12 cellular contexts compared by ENCODE assay signal in genomic region chr2:98702127-98702802, GRCh38. TPM values are rescaled to one million over a fixed set of nuclear protein-coding genes. Genes with fewer than 3 reads are reported as not detected.
DNase-seq lines count a peak whose midpoint lies in the region; ATAC-seq, FAIRE-seq and TF ChIP-seq lines count a peak whose summit lies in the region.
"Had no signal": no experiment of that assay in that cellular context is flagged by ENCODE, and none has a peak within 500 bp of the region (broad histone marks: within the 10 kb centered on the region; RNA-seq: fewer than 3 reads in every experiment).

No MANE protein-coding gene starts in this region.

- peak; percentile 34 for DNase-seq in DMS 273 (lab: John Stamatoyannopoulos, UW; ENCODE audit: unreplicated experiment)
- DNase-seq in DMS 273 treated with DMSO at 0.1 percent for 48 hours (lab: John Stamatoyannopoulos, UW), result no peak
- DNase-seq in activated naive CD8-positive, alpha-beta T cell treated with anti-CD3 and anti-CD28 coated beads, Interleukin-2, amount 10 ng/mL, durations not matched to agents 7 days and 5 days, result no peak
- DNase-seq in HepG2 (ENCODE audit: low spot score), result peak; percentile 91
- no peak for DNase-seq in NCI-H1105 (lab: John Stamatoyannopoulos, UW)

- H3K4me2 ChIP-seq in HepG2 (ENCODE audit: low read depth, low read length), result peak overlapping the region; percentile 86

- in situ Hi-C loops in HepG2 (cut with HindIII; ENCODE audit: extremely low pct_ligation_motif_present, low pct_unique_long_range_greater_than_20kb), result no loop called here

- BruUV-seq in HepG2 (replicated peaks; lab: Mats Ljungman, UMichigan), result no TSS peak

- peak; percentile 41 for TF ChIP-seq CTCF in HepG2 (CRISPR knock-in tag; IDR thresholded peaks at IDR 0.05)

- peaks cover 39% of the 10 kb centered on the region for H3K4me1 Mint-ChIP-seq in activated naive CD8-positive, alpha-beta T cell treated with anti-CD3 and anti-CD28 coated beads, Interleukin-2, amount 10 ng/mL, durations not matched to agents 7 days and 5 days
- peaks cover 74% of the 10 kb centered on the region for H3K4me1 Mint-ChIP-seq in stimulated activated naive CD8-positive, alpha-beta T cell treated with anti-CD3 and anti-CD28 coated beads, Interleukin-15, Interleukin-2, amounts not matched to agents 100 ng/mL and 50 ng/mL, for 24 hours (ENCODE audit: low read depth)

- H3K4me3 Mint-ChIP-seq in activated naive CD8-positive, alpha-beta T cell treated with anti-CD3 and anti-CD28 coated beads, Interleukin-2, amount 10 ng/mL, durations not matched to agents 7 days and 5 days, result peak overlapping the region; percentile 48
- H3K4me3 Mint-ChIP-seq in stimulated activated naive CD8-positive, alpha-beta T cell treated with anti-CD3 and anti-CD28 coated beads, Interleukin-15, Interleukin-2, amounts not matched to agents 100 ng/mL and 50 ng/mL, for 24 hours, result peak overlapping the region; percentile 64
- H3K4me3 Mint-ChIP-seq: neural crest cell had no signal

- H3K9me3 ChIP-seq in HepG2 (ENCODE audit: low read length), result no peaks in the 10 kb centered on the region

- CTCF ChIA-PET in HepG2 (lab: Yijun Ruan, JAX; ENCODE audit: low intra/inter-chr PET ratio, low total read pairs), result no interaction called here

- no peaks in the 10 kb centered on the region for H3K27me3 Mint-ChIP-seq in activated naive CD8-positive, alpha-beta T cell treated with anti-CD3 and anti-CD28 coated beads, Interleukin-2, amount 10 ng/mL, durations not matched to agents 7 days and 5 days
- H3K27me3 Mint-ChIP-seq in stimulated activated naive CD8-positive, alpha-beta T cell treated with anti-CD3 and anti-CD28 coated beads, Interleukin-15, Interleukin-2, amounts not matched to agents 100 ng/mL and 50 ng/mL, for 24 hours, result no peaks in the 10 kb centered on the region

- ATAC-seq in activated naive CD8-positive, alpha-beta T cell treated with anti-CD3 and anti-CD28 coated beads, Interleukin-2, amount 10 ng/mL, durations not matched to agents 7 days and 5 days (ENCODE audit: low read depth), result peak; percentile 21
- ATAC-seq in HepG2, result peak; percentile 99
- ATAC-seq in GM21447 (IDR thresholded peaks at IDR 0.05; ENCODE audit: unreplicated experiment), result no peak
- ATAC-seq in GM21576 (IDR thresholded peaks at IDR 0.05; ENCODE audit: unreplicated experiment), result no peak
- ATAC-seq: activated CD4-positive, CD25-positive, alpha-beta regulatory T cell treated with anti-CD3 and anti-CD28 coated beads, Interleukin-2, amount 50 U/mL, for 24 hours had no signal

- TF ChIP-seq POLR2A in HepG2 (IDR thresholded peaks at IDR 0.05; ENCODE audit: insufficient read depth in 1 of 2, low read depth in 2 of 2, low read length in 2 of 2), result peak; percentile 74 to 82

- no peaks in the 10 kb centered on the region for H3K9me3 Mint-ChIP-seq in activated naive CD8-positive, alpha-beta T cell treated with anti-CD3 and anti-CD28 coated beads, Interleukin-2, amount 10 ng/mL, durations not matched to agents 7 days and 5 days
- H3K9me3 Mint-ChIP-seq in stimulated activated naive CD8-positive, alpha-beta T cell treated with anti-CD3 and anti-CD28 coated beads, Interleukin-15, Interleukin-2, amounts not matched to agents 100 ng/mL and 50 ng/mL, for 24 hours, result no peaks in the 10 kb centered on the region
- H3K9me3 Mint-ChIP-seq: neural crest cell had no signal

- H3K27me3 ChIP-seq in HepG2 (ENCODE audit: control insufficient read depth in 1 of 2, insufficient read depth in 2 of 2, low read length in 2 of 2), result no peaks in the 10 kb centered on the region

- peak overlapping the region; percentile 52 for H3K9ac ChIP-seq in HepG2 (ENCODE audit: insufficient read depth, low read depth, low read length)

- H3K4me1 ChIP-seq in HepG2 (ENCODE audit: insufficient read depth, low read length), result peaks cover 63% of the 10 kb centered on the region

- intact Hi-C loops in HepG2 (cut with micrococcal nuclease; ENCODE audit: unreplicated experiment), result loop anchor here (1.0 to 10.0 kb wide), 3 partner anchors 27 to 94 kb away; no protein-coding TSS in a partner anchor

- H2AFZ ChIP-seq in HepG2 (ENCODE audit: low read length), result no peak overlapping the region

- peak overlapping the region; percentile 21 to 55 (median 29) for H3K4me3 ChIP-seq in HepG2 (replicated peaks in 1 of 3; ENCODE audit: insufficient read depth in 1 of 3, low read depth in 2 of 3, low read length in 3 of 3)

- H3K36me3 ChIP-seq in HepG2 (replicated peaks in 1 of 2; ENCODE audit: control insufficient read depth in 1 of 2, insufficient read depth in 2 of 2, low read length in 2 of 2), result peaks cover 2 to 5% of the 10 kb centered on the region in 2 experiments; a peak in 2 of 5 replicates

- peaks cover 38% of the 10 kb centered on the region for H3K36me3 Mint-ChIP-seq in activated naive CD8-positive, alpha-beta T cell treated with anti-CD3 and anti-CD28 coated beads, Interleukin-2, amount 10 ng/mL, durations not matched to agents 7 days and 5 days
- H3K36me3 Mint-ChIP-seq in stimulated activated naive CD8-positive, alpha-beta T cell treated with anti-CD3 and anti-CD28 coated beads, Interleukin-15, Interleukin-2, amounts not matched to agents 100 ng/mL and 50 ng/mL, for 24 hours (ENCODE audit: low read depth), result peaks cover 7% of the 10 kb centered on the region

- POLR2A ChIA-PET in activated naive CD8-positive, alpha-beta T cell treated with anti-CD3 and anti-CD28 coated beads, Interleukin-2, amount 10 ng/mL, durations not matched to agents 7 days and 5 days (lab: Charles Lee), result interaction anchor here (0.8 kb wide), 1 partner anchor 69 kb away, joined by 3 read pairs; no protein-coding TSS in a partner anchor
- POLR2A ChIA-PET in HepG2 (lab: Yijun Ruan, JAX), result interaction anchor here (0.5 to 2.0 kb wide), 15 partner anchors 10 to 439 kb away, joined by 3 to 31 read pairs (median 4); partner anchors contain the start of gene MGAT4A

- peaks cover 82% of the 10 kb centered on the region for H3K79me2 ChIP-seq in HepG2 (ENCODE audit: insufficient read depth, low read length)

- peak; percentile 89 for FAIRE-seq in HepG2 (lab: Jason Lieb, UNC)
- FAIRE-seq: A204.1 had no signal

- peak; percentile 28; the same call in 1 of the 2 replicates for TF ChIP-seq RAD21 in HepG2 (CRISPR knock-in tag; IDR thresholded peaks at IDR 0.05)

- whole genome bisulfite sequencing in HepG2 (ENCODE audit: low lambda C conversion rate), result 5% methylated on average over 8 of the region's 8 CpGs

- H4K20me1 ChIP-seq in HepG2 (ENCODE audit: insufficient read depth, low read length), result peaks cover 6% of the 10 kb centered on the region; the same call in 1 of the 2 replicates

- H3K27ac ChIP-seq in HepG2 (ENCODE audit: extremely low read length, insufficient read depth, low read length), result peak overlapping the region; percentile 88
- H3K27ac ChIP-seq: epithelial cell of prostate had no signal

- peak in 1 of 2 experiments; percentile 73; a peak in 2 of 4 replicates for TF ChIP-seq EP300 in HepG2 (IDR thresholded peaks at IDR 0.05; ENCODE audit: low read depth in 2 of 2, low read length in 2 of 2)
- peak; percentile 65; the same call in 1 of the 2 replicates for TF ChIP-seq EP300 in HepG2 (CRISPR knock-in tag; IDR thresholded peaks at IDR 0.05; ENCODE audit: borderline replicate concordance)

- H3K27ac Mint-ChIP-seq in activated naive CD8-positive, alpha-beta T cell treated with anti-CD3 and anti-CD28 coated beads, Interleukin-2, amount 10 ng/mL, durations not matched to agents 7 days and 5 days, result peak overlapping the region; percentile 65
- peak overlapping the region; percentile 93 for H3K27ac Mint-ChIP-seq in stimulated activated naive CD8-positive, alpha-beta T cell treated with anti-CD3 and anti-CD28 coated beads, Interleukin-15, Interleukin-2, amounts not matched to agents 100 ng/mL and 50 ng/mL, for 24 hours

TF ChIP-seq in HepG2, 621 proteins besides CTCF, POLR2A, EP300 and RAD21 (continues in another document):
- peak; percentile 81 for TF ChIP-seq NCOA2 (CRISPR knock-in tag; IDR thresholded peaks at IDR 0.05)
- 0 out of 2 replicates have a peak, but pooled peaks have one; percentile 44 for TF ChIP-seq ZSCAN22 (CRISPR knock-in tag; IDR thresholded peaks at IDR 0.05)
- TF ChIP-seq GFI1 (CRISPR knock-in tag; IDR thresholded peaks at IDR 0.05; ENCODE audit: borderline replicate concordance), result peak; percentile 69; the same call in 1 of the 2 replicates
- TF ChIP-seq ZNF672 (CRISPR knock-in tag; IDR thresholded peaks at IDR 0.05), result no peak
- TF ChIP-seq POLR2AphosphoS5 (IDR thresholded peaks at IDR 0.05; ENCODE audit: low read depth, low read length), result peak; percentile 66
- peak; percentile 19; the same call in 1 of the 2 replicates for TF ChIP-seq KDM5B (CRISPR knock-in tag; IDR thresholded peaks at IDR 0.05; ENCODE audit: borderline replicate concordance)
- peak; percentile 80 for TF ChIP-seq ZMYM2 (CRISPR knock-in tag; IDR thresholded peaks at IDR 0.05)
- TF ChIP-seq KMT2B (CRISPR knock-in tag; IDR thresholded peaks at IDR 0.05), result peak; percentile 84
- peak; percentile 69; the same call in 1 of the 2 replicates for TF ChIP-seq ZNF451 (CRISPR knock-in tag; IDR thresholded peaks at IDR 0.05)

RNA-seq across cellular contexts. Expression of gene MGAT4A, which starts 28.7 kb away (rescaled TPM):
- total RNA-seq in activated naive CD8-positive, alpha-beta T cell treated with anti-CD3 and anti-CD28 coated beads, Interleukin-2, amount 10 ng/mL, durations not matched to agents 7 days and 5 days, result 100 to 1,000 TPM; 124 to 152 TPM
- 90.9 and 97.6 TPM in 2 replicates for total RNA-seq in HepG2 (2016; rRNA removed; fragmentation: Illumina TruSeq; extraction: Trizol)
- 50.4 and 51.6 TPM in 2 replicates for total RNA-seq in HepG2 (2016; cell fraction: cytosol; rRNA removed; fragmentation: Illumina TruSeq; extraction: Trizol; ENCODE audit: low read depth)
- total RNA-seq in HepG2 (2016; cell fraction: insoluble cytoplasmic fraction; rRNA removed; fragmentation: Illumina TruSeq; extraction: Trizol), result 92.4 and 95.8 TPM in 2 replicates
- total RNA-seq in HepG2 (2016; cell fraction: membrane; rRNA removed; fragmentation: Illumina TruSeq; extraction: Trizol), result 77.5 and 91.0 TPM in 2 replicates
- 116 and 118 TPM in 2 replicates for total RNA-seq in HepG2 (2016; cell fraction: nucleus; rRNA removed; fragmentation: Illumina TruSeq; extraction: Trizol)
- 38.4 and 47.2 TPM in 2 replicates for polyA plus RNA-seq in HepG2 (2011; rRNA removed)
- 18.0 and 30.5 TPM in 2 replicates for polyA plus RNA-seq in HepG2 (2011; cell fraction: cytosol; rRNA removed)
- polyA plus RNA-seq in HepG2 (2011; cell fraction: nucleus; rRNA removed), result 26.7 and 31.3 TPM in 2 replicates
- 57.2 and 70.3 TPM in 2 replicates for polyA plus RNA-seq in HepG2 (2012)
- polyA plus RNA-seq in HepG2 (2016; cell fraction: cytosol; fragmentation: Illumina TruSeq; extraction: Trizol; ENCODE audit: low read depth), result 40.5 and 43.0 TPM in 2 replicates
- 43.1 and 44.6 TPM in 2 replicates for polyA plus RNA-seq in HepG2 (2016; cell fraction: insoluble cytoplasmic fraction; fragmentation: Illumina TruSeq; extraction: Trizol; ENCODE audit: low read depth)
- 40.4 and 43.5 TPM in 2 replicates for polyA plus RNA-seq in HepG2 (2016; cell fraction: membrane; fragmentation: Illumina TruSeq; extraction: Trizol; ENCODE audit: low read depth)
- 58.4 and 61.2 TPM in 2 replicates for polyA plus RNA-seq in HepG2 (2016; cell fraction: nucleus; fragmentation: Illumina TruSeq; extraction: Trizol; ENCODE audit: insufficient read depth, low read depth)
- 0.05 and 64.4 TPM in 2 replicates for polyA minus RNA-seq in HepG2 (2011; rRNA and poly(A)+ RNA removed; ENCODE audit: low replicate concordance)
- polyA minus RNA-seq in HepG2 (2011; cell fraction: cytosol; rRNA and poly(A)+ RNA removed), result 52.3 and 65.5 TPM in 2 replicates
- polyA minus RNA-seq in HepG2 (2011; cell fraction: nucleus; rRNA and poly(A)+ RNA removed), result 154 and 209 TPM in 2 replicates

Comparison
In these comparisons a context has a peak if more than half of its experiments do, and no peak if none do; other contexts are left out.
1. DNase-seq: peak in DMS 273 (single experiment) and HepG2 (single experiment); none in DMS 273 treated with DMSO at 0.1 percent for 48 hours (single experiment), activated naive CD8-positive, alpha-beta T cell treated with anti-CD3 and anti-CD28 coated beads, Interleukin-2, amount 10 ng/mL, durations not matched to agents 7 days and 5 days (single experiment) and NCI-H1105 (single experiment).
2. ATAC-seq: peak in activated naive CD8-positive, alpha-beta T cell treated with anti-CD3 and anti-CD28 coated beads, Interleukin-2, amount 10 ng/mL, durations not matched to agents 7 days and 5 days (single experiment) and HepG2 (single experiment); none in GM21447 (single experiment) and GM21576 (single experiment).